Comparison of ENCODE assay signal across 19 cellular contexts in the genomic region with DNA sequence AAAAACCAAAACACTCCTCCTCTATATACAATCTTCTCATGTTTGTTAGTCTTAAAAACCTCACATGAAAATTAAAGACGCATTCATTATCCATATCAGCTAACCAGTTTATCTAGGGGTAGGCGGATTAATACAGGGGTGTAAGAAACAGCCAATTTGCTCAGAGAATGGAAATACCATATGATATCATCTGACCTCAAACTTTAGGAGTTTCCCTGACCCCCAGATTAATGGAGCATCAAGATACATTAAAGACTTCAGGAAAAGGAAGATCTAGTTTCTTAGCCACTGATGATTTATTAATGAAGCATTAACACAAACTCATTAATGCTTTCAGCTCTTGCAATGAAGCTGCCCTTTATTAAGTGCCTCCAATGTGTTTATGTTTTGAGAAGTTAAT.
A peak's percentile ranks its signal among the peaks of the same experiment; 100 is the strongest.
DNase-seq lines count a peak whose midpoint lies in the region; ATAC-seq and TF ChIP-seq lines count a peak whose summit lies in the region.
"Had no signal": no experiment of that assay in that cellular context is flagged by ENCODE, and none has a peak within 500 bp of the region (broad histone marks: within the 10 kb centered on the region; RNA-seq: fewer than 3 reads in every experiment).

No MANE protein-coding gene starts in this region.

- WGBS in hepatocyte (ENCODE audit: low lambda C conversion rate, missing lambda C conversion rate) = 88% methylated on average over 2 of the region's 2 CpGs

- H3K27me3 ChIP-seq in Karpas-422 (ENCODE audit: low read length) (no peaks in the 10 kb centered on the region), hepatocyte (no peaks in the 10 kb centered on the region), dorsolateral prefrontal cortex (no peaks in the 10 kb centered on the region), neural progenitor cell (no peaks in the 10 kb centered on the region)

- peaks cover 37% of the 10 kb centered on the region for H3K36me3 ChIP-seq in Karpas-422 (ENCODE audit: insufficient read depth, low read length)
- H3K36me3 ChIP-seq in hepatocyte (replicated peaks; ENCODE audit: insufficient read depth, low read depth) = no peaks in the 10 kb centered on the region
- no peaks in the 10 kb centered on the region for H3K36me3 ChIP-seq in neural progenitor cell

- H3K9ac ChIP-seq in Karpas-422 (ENCODE audit: low read length) (no peak overlapping the region), neural progenitor cell (no peak overlapping the region)

- H3K4me1 ChIP-seq in Karpas-422 (ENCODE audit: low read length) = peaks cover 60% of the 10 kb centered on the region
- peaks cover 14% of the 10 kb centered on the region for H3K4me1 ChIP-seq in hepatocyte (ENCODE audit: insufficient read depth)
- H3K4me1 ChIP-seq in neural progenitor cell = no peaks in the 10 kb centered on the region

- H3K27ac Mint-ChIP-seq in activated naive CD4-positive, alpha-beta T cell treated with anti-CD3 and anti-CD28 coated beads, Interleukin-2, amount 50 U/mL, for 24 hours = no peak overlapping the region
- no peak overlapping the region for H3K27ac Mint-ChIP-seq in activated naive CD4-positive, alpha-beta T cell treated with anti-CD3 and anti-CD28 coated beads, Interleukin-2, amount 50 U/mL, for 72 hours
- H3K27ac Mint-ChIP-seq in neural progenitor cell = no peak overlapping the region
- H3K27ac Mint-ChIP-seq: GM23338 had no signal

- no peaks in the 10 kb centered on the region for H3F3A ChIP-seq in neural progenitor cell (ENCODE audit: low read depth)

- H3K4me1 Mint-ChIP-seq in activated naive CD4-positive, alpha-beta T cell treated with anti-CD3 and anti-CD28 coated beads, Interleukin-2, amount 50 U/mL, for 24 hours = peaks cover 21% of the 10 kb centered on the region
- H3K4me1 Mint-ChIP-seq in neural progenitor cell = no peaks in the 10 kb centered on the region
- H3K4me1 Mint-ChIP-seq: GM23338 had no signal

- H3K79me2 ChIP-seq in Karpas-422 (ENCODE audit: low read length) (peaks cover 100% of the 10 kb centered on the region), hepatocyte (peaks cover 96% of the 10 kb centered on the region), neural progenitor cell (ENCODE audit: low read depth) (no peaks in the 10 kb centered on the region)

- H2AFZ ChIP-seq in Karpas-422 (ENCODE audit: low read length) = no peak overlapping the region
- H2AFZ ChIP-seq in hepatocyte = no peak overlapping the region
- no peak overlapping the region for H2AFZ ChIP-seq in neural progenitor cell (replicated peaks)
- H2AFZ ChIP-seq: GM23338 had no signal

- no peaks in the 10 kb centered on the region for H3K27me3 Mint-ChIP-seq in activated naive CD4-positive, alpha-beta T cell treated with anti-CD3 and anti-CD28 coated beads, Interleukin-2, amount 50 U/mL, for 24 hours
- no peaks in the 10 kb centered on the region for H3K27me3 Mint-ChIP-seq in neural progenitor cell (ENCODE audit: insufficient read depth, low read depth)
- H3K27me3 Mint-ChIP-seq: CD4-positive, alpha-beta T cell had no signal

- H3K4me3 ChIP-seq in Karpas-422 (ENCODE audit: low read length) (no peak overlapping the region), hepatocyte (no peak overlapping the region), dorsolateral prefrontal cortex (no peak overlapping the region), neural progenitor cell (no peak overlapping the region)
- H3K4me3 ChIP-seq: GM23338 had no signal

- peak overlapping the region; percentile 41 for H3K4me2 ChIP-seq in Karpas-422 (ENCODE audit: low read depth, low read length, poor library complexity, severe bottlenecking)
- peak overlapping the region; percentile 13 for H3K4me2 ChIP-seq in hepatocyte
- H3K4me2 ChIP-seq in neural progenitor cell = no peak overlapping the region
- H3K4me2 ChIP-seq: GM23338 had no signal

- intact Hi-C loops in dorsolateral prefrontal cortex (cut with DNase I) = no loop called here

- H3K9me3 ChIP-seq in Karpas-422 (ENCODE audit: low read length) (no peaks in the 10 kb centered on the region), hepatocyte (ENCODE audit: low read depth) (no peaks in the 10 kb centered on the region), neural progenitor cell (ENCODE audit: low read depth) (no peaks in the 10 kb centered on the region)

- H3K27ac ChIP-seq in Karpas-422 (ENCODE audit: low read length) (peak overlapping the region; percentile 71), hepatocyte (no peak overlapping the region), dorsolateral prefrontal cortex (no peak overlapping the region), neural progenitor cell (no peak overlapping the region)

- peaks cover 23% of the 10 kb centered on the region for H3K36me3 Mint-ChIP-seq in activated naive CD4-positive, alpha-beta T cell treated with anti-CD3 and anti-CD28 coated beads, Interleukin-2, amount 50 U/mL, for 24 hours
- H3K36me3 Mint-ChIP-seq in activated naive CD4-positive, alpha-beta T cell treated with anti-CD3 and anti-CD28 coated beads, Interleukin-2, amount 50 U/mL, for 72 hours = peaks cover 10 to 24% of the 10 kb centered on the region in 2 donors
- H3K36me3 Mint-ChIP-seq in neural progenitor cell = peaks cover 4% of the 10 kb centered on the region

- H4K20me1 ChIP-seq in Karpas-422 (ENCODE audit: insufficient read depth, low read depth, low read length) (no peaks in the 10 kb centered on the region), hepatocyte (ENCODE audit: insufficient read depth, poor library complexity, severe bottlenecking) (peaks cover 5% of the 10 kb centered on the region), neural progenitor cell (ENCODE audit: low read depth) (no peaks in the 10 kb centered on the region)

- DNase-seq in activated naive CD4-positive, alpha-beta T cell treated with anti-CD3 and anti-CD28 coated beads, Interleukin-2, amount 50 U/mL, for 72 hours (ENCODE audit: low spot score in 2 of 2) = no peak
- no peak for DNase-seq in Karpas-422
- DNase-seq in hepatocyte (ENCODE audit: low spot score) = no peak
- DNase-seq in dorsolateral prefrontal cortex = no peak
- DNase-seq in neural progenitor cell (ENCODE audit: low spot score) = no peak
- no peak for DNase-seq in NCI-H146 (lab: John Stamatoyannopoulos, UW)
- DNase-seq: AML-193; CD4-positive, alpha-beta T cell; DMS79 treated with DMSO at 0.1 percent for 48 hours; KBM-7; NCI-H1436; NCI-H2029 treated with DMSO at 0.1 percent for 48 hours; NCI-H2171 treated with DMSO at 0.1 percent for 48 hours; NCI-H446 treated with DMSO at 0.1 percent for 48 hours; NCI-H748 treated with DMSO at 0.1 percent for 48 hours; OCI-M1; SIG-M5 had no signal

- H3K9me3 Mint-ChIP-seq in activated naive CD4-positive, alpha-beta T cell treated with anti-CD3 and anti-CD28 coated beads, Interleukin-2, amount 50 U/mL, for 24 hours = peaks cover 4% of the 10 kb centered on the region
- no peaks in the 10 kb centered on the region for H3K9me3 Mint-ChIP-seq in activated naive CD4-positive, alpha-beta T cell treated with anti-CD3 and anti-CD28 coated beads, Interleukin-2, amount 50 U/mL, for 72 hours
- no peaks in the 10 kb centered on the region for H3K9me3 Mint-ChIP-seq in neural progenitor cell
- H3K9me3 Mint-ChIP-seq: CD4-positive, alpha-beta T cell; GM23338 had no signal

- peak overlapping the region; percentile 23 for H3K4me3 Mint-ChIP-seq in activated naive CD4-positive, alpha-beta T cell treated with anti-CD3 and anti-CD28 coated beads, Interleukin-2, amount 50 U/mL, for 24 hours
- no peak overlapping the region for H3K4me3 Mint-ChIP-seq in neural progenitor cell
- H3K4me3 Mint-ChIP-seq: CD4-positive, alpha-beta T cell; GM23338 had no signal

- H3K9me2 ChIP-seq in Karpas-422 (replicated peaks; ENCODE audit: insufficient read depth, low read length) (no peaks in the 10 kb centered on the region), hepatocyte (replicated peaks; ENCODE audit: insufficient read depth) (no peaks in the 10 kb centered on the region)

- no peak for TF ChIP-seq CTCF in hepatocyte (IDR thresholded peaks at IDR 0.05; ENCODE audit: poor library complexity)
- no peak for TF ChIP-seq CTCF in dorsolateral prefrontal cortex (IDR thresholded peaks at IDR 0.05 in 54 of 56, conservative IDR thresholded peaks at IDR 0.05 in 2 of 56; ENCODE audit: low read depth in 1 of 56, partially characterized antibody in 56 of 56)
- no peak for TF ChIP-seq CTCF in neural progenitor cell (IDR thresholded peaks at IDR 0.05)

- ATAC-seq in activated naive CD4-positive, alpha-beta T cell treated with anti-CD3 and anti-CD28 coated beads, Interleukin-2, amount 50 U/mL, for 72 hours = no peak
- ATAC-seq: GM23338 had no signal
